Comparison of ENCODE assay signal across 8 cellular contexts in genomic region chr1:42924249-42925131, GRCh38. TPM values are rescaled to one million over a fixed set of nuclear protein-coding genes. Genes with fewer than 3 reads are reported as not detected.
DNase-seq lines count a peak whose midpoint lies in the region; ATAC-seq and TF ChIP-seq lines count a peak whose summit lies in the region.

No MANE protein-coding gene starts in this region.

- H3K9ac ChIP-seq in IMR-90 (ENCODE audit: low read depth, low read length): peak overlapping the region; percentile 47

- H3K4me3 Mint-ChIP-seq in activated T-cell treated with anti-CD3 and anti-CD28 coated beads, Interleukin-2, amount 50 U/mL, for 4 hours: peak overlapping the region; percentile 81

- no peak for TF ChIP-seq RAD21 in IMR-90 (IDR thresholded peaks at IDR 0.05; ENCODE audit: low read length)

- peak overlapping the region; percentile 98 for H2AFZ ChIP-seq in IMR-90 (replicated peaks; ENCODE audit: low read length, poor library complexity)

- H3K4me1 ChIP-seq in IMR-90 (ENCODE audit: control insufficient read depth, insufficient read depth, low read length): peaks cover 3% of the 10 kb centered on the region
- H3K4me1 ChIP-seq in muscle layer of duodenum (ENCODE audit: control insufficient read depth in 1 of 2, insufficient read depth in 2 of 2, low read length in 2 of 2): peaks cover 6 to 9% of the 10 kb centered on the region in 2 donors

- H3K56ac ChIP-seq in IMR-90 (ENCODE audit: extremely low read depth, insufficient read depth, low read length): peak overlapping the region; percentile 57; the same call in 1 of the 2 replicates

- H3K4me1 Mint-ChIP-seq in activated T-cell treated with anti-CD3 and anti-CD28 coated beads, Interleukin-2, amount 50 U/mL, for 4 hours (ENCODE audit: low read depth): peaks cover 34% of the 10 kb centered on the region

- H3K27ac ChIP-seq in IMR-90 (ENCODE audit: insufficient read depth, low read length) (peak overlapping the region; percentile 72), muscle layer of duodenum (ENCODE audit: low read length) (peak overlapping the region; percentile 90)

- intact Hi-C loops in IMR-90 (cut with micrococcal nuclease): loop anchor here (2.0 kb wide), 1 partner anchor 34 kb away; the partner anchor contains the start of gene SLC2A1

- dilution Hi-C loops in IMR-90 (cut with HindIII; ENCODE audit: low sequenced_read_pairs, unreplicated experiment): no loop called here

- H3K27me3 ChIP-seq in IMR-90 (ENCODE audit: control insufficient read depth, insufficient read depth, low read length) (no peaks in the 10 kb centered on the region), muscle layer of duodenum (ENCODE audit: low read depth, low read length) (no peaks in the 10 kb centered on the region)

- H3K36me3 Mint-ChIP-seq in activated T-cell treated with anti-CD3 and anti-CD28 coated beads, Interleukin-2, amount 50 U/mL, for 4 hours (ENCODE audit: insufficient read depth): peaks cover 31% of the 10 kb centered on the region

- peak overlapping the region; percentile 86 for H4K5ac ChIP-seq in IMR-90 (ENCODE audit: low read depth, low read length)

- peak overlapping the region; percentile 63 for H3K18ac ChIP-seq in IMR-90 (ENCODE audit: low read depth, low read length)

- peak overlapping the region; percentile 52; the same call in 1 of the 2 replicates for H2BK20ac ChIP-seq in IMR-90 (ENCODE audit: low read depth, low read length)

- peak overlapping the region; percentile 95 for H3K4me2 ChIP-seq in IMR-90 (ENCODE audit: low read depth, low read length)

- H3K23ac ChIP-seq in IMR-90 (ENCODE audit: low read depth, low read length): peak overlapping the region; percentile 79

- H2AK9ac ChIP-seq in IMR-90 (replicated peaks; ENCODE audit: low read depth, low read length, poor library complexity): peak overlapping the region; percentile 98

- peak; percentile 27; the same call in 1 of the 2 replicates for TF ChIP-seq CTCF in IMR-90 (conservative IDR thresholded peaks at IDR 0.05; ENCODE audit: low read depth, low read length)

- H3K9me3 ChIP-seq in IMR-90 (ENCODE audit: control insufficient read depth, insufficient read depth, low read length) (no peaks in the 10 kb centered on the region), muscle layer of duodenum (ENCODE audit: control insufficient read depth in 1 of 2, low read length in 2 of 2) (no peaks in the 10 kb centered on the region)

- peak overlapping the region; percentile 88 for H3K4ac ChIP-seq in IMR-90 (ENCODE audit: low read depth, low read length)

- peaks cover 5% of the 10 kb centered on the region; the same call in 1 of the 2 replicates for H3K9me1 ChIP-seq in IMR-90 (ENCODE audit: insufficient read depth, low read length)

- no peaks in the 10 kb centered on the region for H3K9me3 Mint-ChIP-seq in activated T-cell treated with anti-CD3 and anti-CD28 coated beads, Interleukin-2, amount 50 U/mL, for 4 hours

- peak overlapping the region; percentile 85 for H3K14ac ChIP-seq in IMR-90 (replicated peaks; ENCODE audit: low read depth, low read length)

- peaks cover 22 to 34% of the 10 kb centered on the region in 2 experiments; a peak in 3 of 4 replicates for H3K79me1 ChIP-seq in IMR-90 (ENCODE audit: low read depth in 1 of 2, low read length in 2 of 2)

- BruUV-seq in IMR-90 (replicated peaks; lab: Mats Ljungman, UMichigan): no TSS peak

- H4K20me1 ChIP-seq in IMR-90 (ENCODE audit: insufficient read depth, low read length): peaks cover 11% of the 10 kb centered on the region; the same call in 1 of the 2 replicates

- peak overlapping the region; percentile 72 for H2BK5ac ChIP-seq in IMR-90 (ENCODE audit: low read depth, low read length, poor library complexity, severe bottlenecking)

- H2BK120ac ChIP-seq in IMR-90 (ENCODE audit: low read depth, low read length): peak overlapping the region; percentile 71

- TF ChIP-seq POLR2A in IMR-90 (IDR thresholded peaks at IDR 0.05; ENCODE audit: low read depth, low read length): peak; percentile 60

- DNase-seq in DMS153 (lab: John Stamatoyannopoulos, UW): peak; percentile 98
- DNase-seq in IMR-90: peak; percentile 75
- DNase-seq in OCI-M1 (lab: John Stamatoyannopoulos, UW): peak; percentile 96
- peak; percentile 84 for DNase-seq in activated T-cell treated with anti-CD3 and anti-CD28 coated beads, Interleukin-2, amount 50 U/mL, for 4 hours
- peak; percentile 85 to 91 for DNase-seq in stimulated activated CD8-positive, alpha-beta memory T cell treated with anti-CD3 and anti-CD28 coated beads, Interleukin-7, amount 100 ng/mL, for 48 hours (ENCODE audit: extremely low read depth in 1 of 2, low read depth in 1 of 2)

- no peaks in the 10 kb centered on the region for H3K27me3 Mint-ChIP-seq in activated T-cell treated with anti-CD3 and anti-CD28 coated beads, Interleukin-2, amount 50 U/mL, for 4 hours (ENCODE audit: low read depth)

- ATAC-seq in GM21526 (IDR thresholded peaks at IDR 0.05; ENCODE audit: low FRiP score, unreplicated experiment): peak; percentile 86
- peak; percentile 93 for ATAC-seq in IMR-90 (ENCODE audit: low read depth)
- ATAC-seq in activated T-cell treated with anti-CD3 and anti-CD28 coated beads, Interleukin-2, amount 50 U/mL, for 4 hours: peak; percentile 93 to 94
- ATAC-seq in esophagus mucosa: peak; percentile 82

- in situ Hi-C loops in IMR-90 (cut with MboI; ENCODE audit: low sequenced_read_pairs): loop anchor here (5.0 to 25.0 kb wide), 2 partner anchors 143 to 488 kb away; no protein-coding TSS in a partner anchor

- H4K8ac ChIP-seq in IMR-90 (ENCODE audit: low read depth in 2 of 2, low read length in 2 of 2): peak overlapping the region; percentile 22 to 99

- H2BK15ac ChIP-seq in IMR-90 (ENCODE audit: low read depth, low read length): 0 out of 3 replicates have a peak overlapping the region, but pooled peaks have one; percentile 33

- POLR2A ChIA-PET in IMR-90 (lab: Charles Lee; ENCODE audit: unreplicated experiment): interaction anchor here (0.5 to 0.8 kb wide), 2 partner anchors 149 to 789 kb away, joined by 4 to 10 read pairs; no protein-coding TSS in a partner anchor

- CTCF ChIA-PET in IMR-90 (lab: Yijun Ruan, JAX): interaction anchor here (0.9 to 4.7 kb wide), 3 partner anchors 29 to 149 kb away, joined by 3 to 29 read pairs (median 3); partner anchors contain the start of gene ZNF691

- H2AK5ac ChIP-seq in IMR-90 (ENCODE audit: low read depth, low read length): peak overlapping the region; percentile 57

- H3K4me3 ChIP-seq in IMR-90 (ENCODE audit: insufficient read depth, low read depth, low read length) (peak overlapping the region; percentile 67), muscle layer of duodenum (ENCODE audit: low read depth in 1 of 2, low read length in 2 of 2) (peak overlapping the region; percentile 79 to 88)

- peak overlapping the region; percentile 83 for H4K91ac ChIP-seq in IMR-90 (ENCODE audit: insufficient read depth, low read depth, low read length)

- whole genome bisulfite sequencing in IMR-90 (ENCODE audit: extremely low coverage in 2 of 2, insufficient read length in 1 of 2), 2 experiments: 1% methylated on average over 43 of the region's 69 CpGs; no CpG with 5 or more reads in 1 of the 2 experiments

- peaks cover 42% of the 10 kb centered on the region for H3K36me3 ChIP-seq in IMR-90 (ENCODE audit: control insufficient read depth, insufficient read depth, low read length)
- H3K36me3 ChIP-seq in muscle layer of duodenum (ENCODE audit: control insufficient read depth in 1 of 2, insufficient read depth in 2 of 2, low read length in 2 of 2): peaks cover 16 to 25% of the 10 kb centered on the region in 2 donors

TF ChIP-seq in IMR-90, 13 proteins besides CTCF, POLR2A, EP300 and RAD21:
- 0 out of 2 replicates have a peak, but pooled peaks have one; percentile 15 for TF ChIP-seq MXI1 (IDR thresholded peaks at IDR 0.05; ENCODE audit: borderline replicate concordance, low read depth, low read length)
- TF ChIP-seq CEBPB (IDR thresholded peaks at IDR 0.05; ENCODE audit: low read depth, low read length): no peak
- TF ChIP-seq CHD1 (IDR thresholded peaks at IDR 0.05; ENCODE audit: low read depth, low read length): no peak
- TF ChIP-seq RFX5 (IDR thresholded peaks at IDR 0.05; ENCODE audit: low read depth, low read length): no peak
- no peak for TF ChIP-seq ELK1 (IDR thresholded peaks at IDR 0.05; ENCODE audit: borderline replicate concordance, low read depth, low read length)
- peak; percentile 39; the same call in 1 of the 2 replicates for TF ChIP-seq MAZ (IDR thresholded peaks at IDR 0.05; ENCODE audit: borderline replicate concordance, low read depth, low read length)
- TF ChIP-seq NFE2L2 (IDR thresholded peaks at IDR 0.05; ENCODE audit: low read depth, low read length): no peak
- no peak for TF ChIP-seq MAFK (IDR thresholded peaks at IDR 0.05; ENCODE audit: low read depth, low read length)
- TF ChIP-seq RCOR1 (IDR thresholded peaks at IDR 0.05; ENCODE audit: insufficient replicate concordance, low read length): no peak
- no peak for TF ChIP-seq BHLHE40 (IDR thresholded peaks at IDR 0.05; ENCODE audit: low read depth, low read length)

RNA-seq across cellular contexts. Expression of gene SLC2A1, which starts 34.2 kb away (rescaled TPM):
- 203 and 395 TPM in 2 replicates for total RNA-seq in IMR-90 (2012; rRNA removed)
- 200 and 208 TPM in 2 replicates for polyA plus RNA-seq in IMR-90 (2012; rRNA removed)
- 557 and 944 TPM in 2 replicates for polyA plus RNA-seq in IMR-90 (2012; cell fraction: cytosol; rRNA removed)
- polyA plus RNA-seq in IMR-90 (2012; cell fraction: nucleus; rRNA removed; ENCODE audit: low replicate concordance): 202 and 690 TPM in 2 replicates
- total RNA-seq in activated T-cell treated with anti-CD3 and anti-CD28 coated beads, Interleukin-2, amount 50 U/mL, for 4 hours: 100 to 1,000 TPM; 135 to 141 (median 140) TPM
- 243 TPM for total RNA-seq in esophagus mucosa

Comparison
In these comparisons a context has a peak if more than half of its experiments do, and no peak if none do; other contexts are left out.
1. Peak in every context shown above with its lines: DNase-seq, ATAC-seq, H3K4me3 ChIP-seq and H3K27ac ChIP-seq.